8 cellular contexts compared by ENCODE assay signal in genomic region chr2:210577263-210578071, GRCh38. TPM values are rescaled to one million over a fixed set of nuclear protein-coding genes. Genes with fewer than 3 reads are reported as not detected.
A peak's percentile ranks its signal among the peaks of the same experiment; 100 is the strongest.
DNase-seq lines count a peak whose midpoint lies in the region; ATAC-seq and TF ChIP-seq lines count a peak whose summit lies in the region.

No MANE protein-coding gene starts in this region.

- H3K4me1 ChIP-seq in esophagus muscularis mucosa, result no peaks in the 10 kb centered on the region

- TF ChIP-seq POLR2A in esophagus muscularis mucosa (IDR thresholded peaks at IDR 0.05; ENCODE audit: low read depth), result no peak

- TF ChIP-seq EP300 in esophagus muscularis mucosa (IDR thresholded peaks at IDR 0.05), result no peak

- intact Hi-C loops in esophagus muscularis mucosa (cut with DNase I), result no loop called here

- TF ChIP-seq CTCF in 22Rv1 (IDR thresholded peaks at IDR 0.05), result peak; percentile 89
- peak; percentile 24 to 71 (median 52) for TF ChIP-seq CTCF in esophagus muscularis mucosa (IDR thresholded peaks at IDR 0.05)
- TF ChIP-seq CTCF in osteocyte (IDR thresholded peaks at IDR 0.05), result peak; percentile 80

- no peak overlapping the region for H3K4me3 Mint-ChIP-seq in osteocyte (ENCODE audit: unreplicated experiment)

- no peaks in the 10 kb centered on the region for H3K9me3 ChIP-seq in esophagus muscularis mucosa

- H3K27me3 Mint-ChIP-seq in osteocyte (ENCODE audit: unreplicated experiment), result peaks cover 2% of the 10 kb centered on the region

- DNase-seq in GM03348 (ENCODE audit: low spot score), result peak; percentile 65
- DNase-seq in HuH-7.5 (ENCODE audit: low spot score), result peak; percentile 10
- peak; percentile 48 for DNase-seq in RPMI8226
- no peak for DNase-seq in esophagus muscularis mucosa (ENCODE audit: extremely low spot score)
- DNase-seq in osteocyte (ENCODE audit: extremely low spot score, unreplicated experiment), result no peak
- no peak for DNase-seq in activated naive CD4-positive, alpha-beta T cell treated with anti-CD3 and anti-CD28 coated beads, Interleukin-2, amount 50 U/mL, for 16 hours

- H3K27ac ChIP-seq in 22Rv1 (no peak overlapping the region), esophagus muscularis mucosa (replicated peaks in 1 of 4) (no peak overlapping the region)

- peaks cover 2% of the 10 kb centered on the region for H3K36me3 Mint-ChIP-seq in osteocyte (ENCODE audit: unreplicated experiment)

- ATAC-seq in GM21825 (IDR thresholded peaks at IDR 0.05; ENCODE audit: unreplicated experiment), result peak; percentile 94

- no peak overlapping the region for H3K27ac Mint-ChIP-seq in osteocyte (ENCODE audit: unreplicated experiment)

- no peaks in the 10 kb centered on the region for H3K27me3 ChIP-seq in esophagus muscularis mucosa

- H3K36me3 ChIP-seq in esophagus muscularis mucosa, result no peaks in the 10 kb centered on the region

- H3K4me1 Mint-ChIP-seq in osteocyte (ENCODE audit: unreplicated experiment), result no peaks in the 10 kb centered on the region

- H3K4me3 ChIP-seq in esophagus muscularis mucosa, result no peak overlapping the region

- H3K9me3 Mint-ChIP-seq in osteocyte (ENCODE audit: unreplicated experiment), result no peaks in the 10 kb centered on the region

- 32% methylated on average over 2 of the region's 2 CpGs for WGBS in esophagus muscularis mucosa

RNA-seq across cellular contexts. Expression of gene CPS1, which starts 21.1 kb away (rescaled TPM):
- total RNA-seq in esophagus muscularis mucosa, result 1 to 10 TPM; 1.0 to 2.4 (median 1.6) TPM
- 17.9 and 22.3 TPM in 2 replicates for total RNA-seq in osteocyte

Comparison
In these comparisons a context has a peak if more than half of its experiments do, and no peak if none do; other contexts are left out.
1. DNase-seq: peak in GM03348 (single experiment), HuH-7.5 (single experiment) and RPMI8226 (single experiment); none in esophagus muscularis mucosa (single experiment), osteocyte (single experiment) and activated naive CD4-positive, alpha-beta T cell treated with anti-CD3 and anti-CD28 coated beads, Interleukin-2, amount 50 U/mL, for 16 hours (single experiment).
2. Peak in every context shown above with its lines, with median percentiles within 50 percentile points of each other: CTCF ChIP-seq.